ENCODE assay signal across 1 cellular context in genomic region chrX:73852022-73852421, GRCh38.
TF ChIP-seq lines count a peak whose summit lies in the region.

No MANE protein-coding gene starts in this region.

TF ChIP-seq in K562, 482 proteins besides CTCF, POLR2A, EP300 and RAD21 (continues in another document):
- TF ChIP-seq DIDO1 (tag; IDR thresholded peaks at IDR 0.05; ENCODE audit: low read depth) (no peak), MTA1 (IDR thresholded peaks at IDR 0.05; ENCODE audit: borderline replicate concordance) (no peak), HDAC8 (tag; IDR thresholded peaks at IDR 0.05) (no peak), ZNF134 (CRISPR knock-in tag; conservative IDR thresholded peaks at IDR 0.05) (no peak), ZNF408 (CRISPR knock-in tag; IDR thresholded peaks at IDR 0.05; ENCODE audit: low read depth) (no peak), MAFK (IDR thresholded peaks at IDR 0.05; ENCODE audit: low read length) (no peak), PHB2 (IDR thresholded peaks at IDR 0.05; ENCODE audit: low read depth) (no peak), ZBTB7A (IDR thresholded peaks at IDR 0.05; ENCODE audit: borderline replicate concordance, control insufficient read depth, low read depth, low read length) (no peak), SPI1 (IDR thresholded peaks at IDR 0.05; ENCODE audit: borderline replicate concordance, low read depth, low read length) (no peak), ZNF785 (CRISPR knock-in tag; IDR thresholded peaks at IDR 0.05) (no peak), RUNX1 (IDR thresholded peaks at IDR 0.05; ENCODE audit: low read depth) (no peak), CHD1 (IDR thresholded peaks at IDR 0.05; ENCODE audit: low read length) (peak; percentile 56)
- TF ChIP-seq, protein P1, sequence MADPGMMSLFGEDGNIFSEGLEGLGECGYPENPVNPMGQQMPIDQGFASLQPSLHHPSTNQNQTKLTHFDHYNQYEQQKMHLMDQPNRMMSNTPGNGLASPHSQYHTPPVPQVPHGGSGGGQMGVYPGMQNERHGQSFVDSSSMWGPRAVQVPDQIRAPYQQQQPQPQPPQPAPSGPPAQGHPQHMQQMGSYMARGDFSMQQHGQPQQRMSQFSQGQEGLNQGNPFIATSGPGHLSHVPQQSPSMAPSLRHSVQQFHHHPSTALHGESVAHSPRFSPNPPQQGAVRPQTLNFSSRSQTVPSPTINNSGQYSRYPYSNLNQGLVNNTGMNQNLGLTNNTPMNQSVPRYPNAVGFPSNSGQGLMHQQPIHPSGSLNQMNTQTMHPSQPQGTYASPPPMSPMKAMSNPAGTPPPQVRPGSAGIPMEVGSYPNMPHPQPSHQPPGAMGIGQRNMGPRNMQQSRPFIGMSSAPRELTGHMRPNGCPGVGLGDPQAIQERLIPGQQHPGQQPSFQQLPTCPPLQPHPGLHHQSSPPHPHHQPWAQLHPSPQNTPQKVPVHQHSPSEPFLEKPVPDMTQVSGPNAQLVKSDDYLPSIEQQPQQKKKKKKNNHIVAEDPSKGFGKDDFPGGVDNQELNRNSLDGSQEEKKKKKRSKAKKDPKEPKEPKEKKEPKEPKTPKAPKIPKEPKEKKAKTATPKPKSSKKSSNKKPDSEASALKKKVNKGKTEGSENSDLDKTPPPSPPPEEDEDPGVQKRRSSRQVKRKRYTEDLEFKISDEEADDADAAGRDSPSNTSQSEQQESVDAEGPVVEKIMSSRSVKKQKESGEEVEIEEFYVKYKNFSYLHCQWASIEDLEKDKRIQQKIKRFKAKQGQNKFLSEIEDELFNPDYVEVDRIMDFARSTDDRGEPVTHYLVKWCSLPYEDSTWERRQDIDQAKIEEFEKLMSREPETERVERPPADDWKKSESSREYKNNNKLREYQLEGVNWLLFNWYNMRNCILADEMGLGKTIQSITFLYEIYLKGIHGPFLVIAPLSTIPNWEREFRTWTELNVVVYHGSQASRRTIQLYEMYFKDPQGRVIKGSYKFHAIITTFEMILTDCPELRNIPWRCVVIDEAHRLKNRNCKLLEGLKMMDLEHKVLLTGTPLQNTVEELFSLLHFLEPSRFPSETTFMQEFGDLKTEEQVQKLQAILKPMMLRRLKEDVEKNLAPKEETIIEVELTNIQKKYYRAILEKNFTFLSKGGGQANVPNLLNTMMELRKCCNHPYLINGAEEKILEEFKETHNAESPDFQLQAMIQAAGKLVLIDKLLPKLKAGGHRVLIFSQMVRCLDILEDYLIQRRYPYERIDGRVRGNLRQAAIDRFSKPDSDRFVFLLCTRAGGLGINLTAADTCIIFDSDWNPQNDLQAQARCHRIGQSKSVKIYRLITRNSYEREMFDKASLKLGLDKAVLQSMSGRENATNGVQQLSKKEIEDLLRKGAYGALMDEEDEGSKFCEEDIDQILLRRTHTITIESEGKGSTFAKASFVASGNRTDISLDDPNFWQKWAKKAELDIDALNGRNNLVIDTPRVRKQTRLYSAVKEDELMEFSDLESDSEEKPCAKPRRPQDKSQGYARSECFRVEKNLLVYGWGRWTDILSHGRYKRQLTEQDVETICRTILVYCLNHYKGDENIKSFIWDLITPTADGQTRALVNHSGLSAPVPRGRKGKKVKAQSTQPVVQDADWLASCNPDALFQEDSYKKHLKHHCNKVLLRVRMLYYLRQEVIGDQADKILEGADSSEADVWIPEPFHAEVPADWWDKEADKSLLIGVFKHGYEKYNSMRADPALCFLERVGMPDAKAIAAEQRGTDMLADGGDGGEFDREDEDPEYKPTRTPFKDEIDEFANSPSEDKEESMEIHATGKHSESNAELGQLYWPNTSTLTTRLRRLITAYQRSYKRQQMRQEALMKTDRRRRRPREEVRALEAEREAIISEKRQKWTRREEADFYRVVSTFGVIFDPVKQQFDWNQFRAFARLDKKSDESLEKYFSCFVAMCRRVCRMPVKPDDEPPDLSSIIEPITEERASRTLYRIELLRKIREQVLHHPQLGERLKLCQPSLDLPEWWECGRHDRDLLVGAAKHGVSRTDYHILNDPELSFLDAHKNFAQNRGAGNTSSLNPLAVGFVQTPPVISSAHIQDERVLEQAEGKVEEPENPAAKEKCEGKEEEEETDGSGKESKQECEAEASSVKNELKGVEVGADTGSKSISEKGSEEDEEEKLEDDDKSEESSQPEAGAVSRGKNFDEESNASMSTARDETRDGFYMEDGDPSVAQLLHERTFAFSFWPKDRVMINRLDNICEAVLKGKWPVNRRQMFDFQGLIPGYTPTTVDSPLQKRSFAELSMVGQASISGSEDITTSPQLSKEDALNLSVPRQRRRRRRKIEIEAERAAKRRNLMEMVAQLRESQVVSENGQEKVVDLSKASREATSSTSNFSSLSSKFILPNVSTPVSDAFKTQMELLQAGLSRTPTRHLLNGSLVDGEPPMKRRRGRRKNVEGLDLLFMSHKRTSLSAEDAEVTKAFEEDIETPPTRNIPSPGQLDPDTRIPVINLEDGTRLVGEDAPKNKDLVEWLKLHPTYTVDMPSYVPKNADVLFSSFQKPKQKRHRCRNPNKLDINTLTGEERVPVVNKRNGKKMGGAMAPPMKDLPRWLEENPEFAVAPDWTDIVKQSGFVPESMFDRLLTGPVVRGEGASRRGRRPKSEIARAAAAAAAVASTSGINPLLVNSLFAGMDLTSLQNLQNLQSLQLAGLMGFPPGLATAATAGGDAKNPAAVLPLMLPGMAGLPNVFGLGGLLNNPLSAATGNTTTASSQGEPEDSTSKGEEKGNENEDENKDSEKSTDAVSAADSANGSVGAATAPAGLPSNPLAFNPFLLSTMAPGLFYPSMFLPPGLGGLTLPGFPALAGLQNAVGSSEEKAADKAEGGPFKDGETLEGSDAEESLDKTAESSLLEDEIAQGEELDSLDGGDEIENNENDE (IDR thresholded peaks at IDR 0.05; ENCODE audit: low read depth, low read length), result no peak
- TF ChIP-seq, protein P2, sequence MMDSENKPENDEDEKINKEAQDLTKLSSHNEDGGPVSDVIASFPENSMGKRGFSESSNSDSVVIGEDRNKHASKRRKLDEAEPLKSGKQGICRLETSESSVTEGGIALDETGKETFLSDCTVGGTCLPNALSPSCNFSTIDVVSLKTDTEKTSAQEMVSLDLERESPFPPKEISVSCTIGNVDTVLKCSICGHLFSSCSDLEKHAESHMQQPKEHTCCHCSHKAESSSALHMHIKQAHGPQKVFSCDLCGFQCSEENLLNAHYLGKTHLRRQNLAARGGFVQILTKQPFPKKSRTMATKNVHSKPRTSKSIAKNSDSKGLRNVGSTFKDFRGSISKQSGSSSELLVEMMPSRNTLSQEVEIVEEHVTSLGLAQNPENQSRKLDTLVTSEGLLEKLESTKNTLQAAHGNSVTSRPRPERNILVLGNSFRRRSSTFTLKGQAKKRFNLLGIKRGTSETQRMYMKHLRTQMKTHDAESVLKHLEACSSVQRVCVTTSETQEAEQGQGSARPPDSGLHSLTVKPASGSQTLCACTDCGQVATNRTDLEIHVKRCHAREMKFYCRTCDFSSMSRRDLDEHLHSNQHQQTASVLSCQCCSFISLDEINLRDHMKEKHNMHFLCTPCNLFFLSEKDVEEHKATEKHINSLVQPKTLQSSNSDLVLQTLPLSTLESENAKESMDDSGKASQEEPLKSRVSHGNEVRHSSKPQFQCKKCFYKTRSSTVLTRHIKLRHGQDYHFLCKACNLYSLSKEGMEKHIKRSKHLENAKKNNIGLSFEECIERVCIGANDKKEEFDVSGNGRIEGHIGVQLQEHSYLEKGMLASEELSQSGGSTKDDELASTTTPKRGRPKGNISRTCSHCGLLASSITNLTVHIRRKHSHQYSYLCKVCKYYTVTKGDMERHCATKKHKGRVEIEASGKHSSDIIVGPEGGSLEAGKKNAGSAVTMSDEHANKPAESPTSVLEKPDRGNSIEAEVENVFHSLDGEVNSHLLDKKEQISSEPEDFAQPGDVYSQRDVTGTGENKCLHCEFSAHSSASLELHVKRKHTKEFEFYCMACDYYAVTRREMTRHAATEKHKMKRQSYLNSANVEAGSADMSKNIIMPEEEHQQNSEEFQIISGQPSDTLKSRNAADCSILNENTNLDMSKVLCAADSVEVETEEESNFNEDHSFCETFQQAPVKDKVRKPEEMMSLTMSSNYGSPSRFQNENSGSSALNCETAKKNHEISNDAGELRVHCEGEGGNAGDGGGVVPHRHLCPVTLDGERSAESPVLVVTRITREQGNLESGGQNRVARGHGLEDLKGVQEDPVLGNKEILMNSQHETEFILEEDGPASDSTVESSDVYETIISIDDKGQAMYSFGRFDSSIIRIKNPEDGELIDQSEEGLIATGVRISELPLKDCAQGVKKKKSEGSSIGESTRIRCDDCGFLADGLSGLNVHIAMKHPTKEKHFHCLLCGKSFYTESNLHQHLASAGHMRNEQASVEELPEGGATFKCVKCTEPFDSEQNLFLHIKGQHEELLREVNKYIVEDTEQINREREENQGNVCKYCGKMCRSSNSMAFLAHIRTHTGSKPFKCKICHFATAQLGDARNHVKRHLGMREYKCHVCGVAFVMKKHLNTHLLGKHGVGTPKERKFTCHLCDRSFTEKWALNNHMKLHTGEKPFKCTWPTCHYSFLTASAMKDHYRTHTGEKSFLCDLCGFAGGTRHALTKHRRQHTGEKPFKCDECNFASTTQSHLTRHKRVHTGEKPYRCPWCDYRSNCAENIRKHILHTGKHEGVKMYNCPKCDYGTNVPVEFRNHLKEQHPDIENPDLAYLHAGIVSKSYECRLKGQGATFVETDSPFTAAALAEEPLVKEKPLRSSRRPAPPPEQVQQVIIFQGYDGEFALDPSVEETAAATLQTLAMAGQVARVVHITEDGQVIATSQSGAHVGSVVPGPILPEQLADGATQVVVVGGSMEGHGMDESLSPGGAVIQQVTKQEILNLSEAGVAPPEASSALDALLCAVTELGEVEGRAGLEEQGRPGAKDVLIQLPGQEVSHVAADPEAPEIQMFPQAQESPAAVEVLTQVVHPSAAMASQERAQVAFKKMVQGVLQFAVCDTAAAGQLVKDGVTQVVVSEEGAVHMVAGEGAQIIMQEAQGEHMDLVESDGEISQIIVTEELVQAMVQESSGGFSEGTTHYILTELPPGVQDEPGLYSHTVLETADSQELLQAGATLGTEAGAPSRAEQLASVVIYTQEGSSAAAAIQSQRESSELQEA (IDR thresholded peaks at IDR 0.05; ENCODE audit: low read depth), result no peak
- TF ChIP-seq, protein P3, sequence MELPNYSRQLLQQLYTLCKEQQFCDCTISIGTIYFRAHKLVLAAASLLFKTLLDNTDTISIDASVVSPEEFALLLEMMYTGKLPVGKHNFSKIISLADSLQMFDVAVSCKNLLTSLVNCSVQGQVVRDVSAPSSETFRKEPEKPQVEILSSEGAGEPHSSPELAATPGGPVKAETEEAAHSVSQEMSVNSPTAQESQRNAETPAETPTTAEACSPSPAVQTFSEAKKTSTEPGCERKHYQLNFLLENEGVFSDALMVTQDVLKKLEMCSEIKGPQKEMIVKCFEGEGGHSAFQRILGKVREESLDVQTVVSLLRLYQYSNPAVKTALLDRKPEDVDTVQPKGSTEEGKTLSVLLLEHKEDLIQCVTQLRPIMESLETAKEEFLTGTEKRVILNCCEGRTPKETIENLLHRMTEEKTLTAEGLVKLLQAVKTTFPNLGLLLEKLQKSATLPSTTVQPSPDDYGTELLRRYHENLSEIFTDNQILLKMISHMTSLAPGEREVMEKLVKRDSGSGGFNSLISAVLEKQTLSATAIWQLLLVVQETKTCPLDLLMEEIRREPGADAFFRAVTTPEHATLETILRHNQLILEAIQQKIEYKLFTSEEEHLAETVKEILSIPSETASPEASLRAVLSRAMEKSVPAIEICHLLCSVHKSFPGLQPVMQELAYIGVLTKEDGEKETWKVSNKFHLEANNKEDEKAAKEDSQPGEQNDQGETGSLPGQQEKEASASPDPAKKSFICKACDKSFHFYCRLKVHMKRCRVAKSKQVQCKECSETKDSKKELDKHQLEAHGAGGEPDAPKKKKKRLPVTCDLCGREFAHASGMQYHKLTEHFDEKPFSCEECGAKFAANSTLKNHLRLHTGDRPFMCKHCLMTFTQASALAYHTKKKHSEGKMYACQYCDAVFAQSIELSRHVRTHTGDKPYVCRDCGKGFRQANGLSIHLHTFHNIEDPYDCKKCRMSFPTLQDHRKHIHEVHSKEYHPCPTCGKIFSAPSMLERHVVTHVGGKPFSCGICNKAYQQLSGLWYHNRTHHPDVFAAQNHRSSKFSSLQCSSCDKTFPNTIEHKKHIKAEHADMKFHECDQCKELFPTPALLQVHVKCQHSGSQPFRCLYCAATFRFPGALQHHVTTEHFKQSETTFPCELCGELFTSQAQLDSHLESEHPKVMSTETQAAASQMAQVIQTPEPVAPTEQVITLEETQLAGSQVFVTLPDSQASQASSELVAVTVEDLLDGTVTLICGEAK (IDR thresholded peaks at IDR 0.05), result no peak
- TF ChIP-seq, protein P3 (CRISPR knock-in tag; IDR thresholded peaks at IDR 0.05), result no peak
- TF ChIP-seq, protein P4, sequence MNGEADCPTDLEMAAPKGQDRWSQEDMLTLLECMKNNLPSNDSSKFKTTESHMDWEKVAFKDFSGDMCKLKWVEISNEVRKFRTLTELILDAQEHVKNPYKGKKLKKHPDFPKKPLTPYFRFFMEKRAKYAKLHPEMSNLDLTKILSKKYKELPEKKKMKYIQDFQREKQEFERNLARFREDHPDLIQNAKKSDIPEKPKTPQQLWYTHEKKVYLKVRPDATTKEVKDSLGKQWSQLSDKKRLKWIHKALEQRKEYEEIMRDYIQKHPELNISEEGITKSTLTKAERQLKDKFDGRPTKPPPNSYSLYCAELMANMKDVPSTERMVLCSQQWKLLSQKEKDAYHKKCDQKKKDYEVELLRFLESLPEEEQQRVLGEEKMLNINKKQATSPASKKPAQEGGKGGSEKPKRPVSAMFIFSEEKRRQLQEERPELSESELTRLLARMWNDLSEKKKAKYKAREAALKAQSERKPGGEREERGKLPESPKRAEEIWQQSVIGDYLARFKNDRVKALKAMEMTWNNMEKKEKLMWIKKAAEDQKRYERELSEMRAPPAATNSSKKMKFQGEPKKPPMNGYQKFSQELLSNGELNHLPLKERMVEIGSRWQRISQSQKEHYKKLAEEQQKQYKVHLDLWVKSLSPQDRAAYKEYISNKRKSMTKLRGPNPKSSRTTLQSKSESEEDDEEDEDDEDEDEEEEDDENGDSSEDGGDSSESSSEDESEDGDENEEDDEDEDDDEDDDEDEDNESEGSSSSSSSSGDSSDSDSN (IDR thresholded peaks at IDR 0.05; ENCODE audit: borderline replicate concordance in 1 of 2, low read depth in 2 of 2, low read length in 2 of 2), result 0 out of 4 replicates have a peak, but pooled peaks of 1 of the 2 experiments have one; percentile 25
